ENCODE assay signal across 10 cellular contexts in the genomic region with DNA sequence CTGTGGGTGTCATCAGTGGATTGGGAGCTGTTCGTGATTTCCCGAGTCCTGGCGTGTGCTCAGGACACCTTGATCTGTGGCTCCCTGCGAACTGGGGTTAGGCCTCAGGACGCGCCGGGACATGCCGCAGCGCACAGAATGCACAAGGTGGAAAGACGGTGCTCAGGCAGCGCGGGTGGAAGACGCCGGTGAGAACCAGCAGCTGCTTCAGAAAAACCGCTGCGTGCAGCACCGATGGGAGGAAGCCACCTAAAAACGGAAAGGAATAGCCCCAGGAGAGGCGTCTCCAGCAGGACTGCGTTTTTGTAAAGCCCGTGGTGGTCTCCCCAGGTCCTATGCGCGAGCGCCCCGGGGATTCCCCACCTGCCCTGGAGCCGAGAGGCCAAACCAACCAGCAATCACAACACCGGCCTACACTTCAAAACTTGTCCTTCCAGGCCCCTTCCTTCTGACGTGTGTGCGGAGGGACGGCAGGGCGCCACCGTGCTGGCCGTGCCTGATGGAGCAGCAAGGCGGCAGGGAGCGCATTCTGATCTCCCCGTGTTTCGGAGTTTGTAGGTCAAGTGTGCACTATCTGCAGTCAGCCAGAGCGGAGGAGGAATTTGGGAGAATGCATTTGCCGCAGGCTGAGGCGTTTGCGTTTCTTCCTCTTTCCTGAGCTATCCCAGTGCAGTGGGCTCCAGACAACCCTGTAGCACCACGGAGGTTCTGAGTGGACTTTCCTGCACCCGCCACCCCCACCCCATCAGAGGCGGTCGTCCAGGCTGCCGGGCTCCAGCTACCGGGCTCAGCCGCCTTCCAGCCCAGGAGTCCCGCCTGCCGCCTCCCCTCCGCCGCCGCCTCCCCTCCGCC. TPM values are rescaled to one million over a fixed set of nuclear protein-coding genes. Genes with fewer than 3 reads are reported as not detected.
A peak's percentile ranks its signal among the peaks of the same experiment; 100 is the strongest.
DNase-seq lines count a peak whose midpoint lies in the region; ATAC-seq, FAIRE-seq and TF ChIP-seq lines count a peak whose summit lies in the region.
"Had no signal": no experiment of that assay in that cellular context is flagged by ENCODE, and none has a peak within 500 bp of the region (broad histone marks: within the 10 kb centered on the region; RNA-seq: fewer than 3 reads in every experiment).

No MANE protein-coding gene starts in this region.

- peaks cover 12% of the 10 kb centered on the region for H3K4me1 ChIP-seq in adipocyte (ENCODE audit: control insufficient read depth, insufficient read depth, low read length)
- peaks cover 57 to 75% (median 62%) of the 10 kb centered on the region in 3 donors for H3K4me1 ChIP-seq in pancreas
- no peaks in the 10 kb centered on the region for H3K4me1 ChIP-seq in Karpas-422 (ENCODE audit: low read length)

- H3K79me2 ChIP-seq in Karpas-422 (ENCODE audit: low read length), result no peaks in the 10 kb centered on the region

- peak overlapping the region; percentile 48 to 86 (median 78) for H3K27ac ChIP-seq in pancreas
- no peak overlapping the region for H3K27ac ChIP-seq in Karpas-422 (ENCODE audit: low read length)
- H3K27ac ChIP-seq: SK-N-MC had no signal

- peak; percentile 5 to 15 for ATAC-seq in left cardiac atrium
- peak; percentile 11 to 32 (median 25) for ATAC-seq in pancreas
- no peak for ATAC-seq in GM21526 (IDR thresholded peaks at IDR 0.05; ENCODE audit: low FRiP score, unreplicated experiment)

- H3K9ac ChIP-seq in adipocyte (ENCODE audit: low read length), result no peak overlapping the region
- H3K9ac ChIP-seq in Karpas-422 (ENCODE audit: low read length), result no peak overlapping the region

- H4K20me1 ChIP-seq in Karpas-422 (ENCODE audit: insufficient read depth, low read depth, low read length), result no peaks in the 10 kb centered on the region

- WGBS in pancreas, 2 donors, result 48 to 55% methylated on average over 46 to 54 of the region's 54 CpGs

- peaks cover 23% of the 10 kb centered on the region for H3K27me3 ChIP-seq in adipocyte (replicated peaks; ENCODE audit: control insufficient read depth, insufficient read depth, low read length)
- no peaks in the 10 kb centered on the region for H3K27me3 ChIP-seq in pancreas
- H3K27me3 ChIP-seq in Karpas-422 (ENCODE audit: low read length), result no peaks in the 10 kb centered on the region

- H3K4me3 ChIP-seq in adipocyte (ENCODE audit: low read length) (peak overlapping the region; percentile 66), pancreas (peak overlapping the region in 3 of 4 donors; percentile 10 to 40 (median 25)), Karpas-422 (ENCODE audit: low read length) (no peak overlapping the region)
- H3K4me3 ChIP-seq: SK-N-MC had no signal

- DNase-seq in G401 (ENCODE audit: low spot score) (peak; percentile 68), adipocyte (ENCODE audit: low read depth) (peak; percentile 33), left cardiac atrium (no peak), pancreas (peak; percentile 62 to 81 (median 69)), T-helper 9 cell (no peak), Karpas-422 (no peak), medulla oblongata (ENCODE audit: extremely low spot score) (no peak)
- DNase-seq: NCI-H1417 treated with DMSO at 0.1 percent for 48 hours had no signal

- H3K4me2 ChIP-seq in Karpas-422 (ENCODE audit: low read depth, low read length, poor library complexity, severe bottlenecking), result no peak overlapping the region

- H3K9me2 ChIP-seq in Karpas-422 (replicated peaks; ENCODE audit: insufficient read depth, low read length), result no peaks in the 10 kb centered on the region

- H3K36me3 ChIP-seq in adipocyte (ENCODE audit: control insufficient read depth, insufficient read depth, low read length, severe bottlenecking) (no peaks in the 10 kb centered on the region), pancreas (no peaks in the 10 kb centered on the region), Karpas-422 (ENCODE audit: insufficient read depth, low read length) (no peaks in the 10 kb centered on the region)

- in situ Hi-C loops in G401 (cut with HindIII; ENCODE audit: low sequenced_read_pairs), result no loop called here

- intact Hi-C loops in left cardiac atrium (cut with DNase I), result no loop called here
- intact Hi-C loops in pancreas (cut with DNase I), result no loop called here

- TF ChIP-seq CTCF in pancreas (IDR thresholded peaks at IDR 0.05), result no peak

- H3K9me3 ChIP-seq in adipocyte (ENCODE audit: control insufficient read depth, low read length) (no peaks in the 10 kb centered on the region), pancreas (no peaks in the 10 kb centered on the region), Karpas-422 (ENCODE audit: low read length) (no peaks in the 10 kb centered on the region)

- no peak overlapping the region for H2AFZ ChIP-seq in Karpas-422 (ENCODE audit: low read length)

- no peak for FAIRE-seq in pancreas (lab: Jason Lieb, UNC)

RNA-seq across cellular contexts. Expression of gene RTP5, which starts 32.2 kb away (rescaled TPM):
- total RNA-seq in G401 (2014; rRNA removed; shearing (Covaris generic)), result not detected in 2 replicates
- total RNA-seq in left cardiac atrium (under 1 TPM in 1 of 2 donors, not detected in 1; 0.12 TPM), pancreas (not detected)
- polyA plus RNA-seq in pancreas, result under 1 TPM; 0.02 to 0.19 TPM
- not detected in 2 replicates for total RNA-seq in Karpas-422 (2014; rRNA removed; shearing (Covaris generic); ENCODE audit: low replicate concordance)

RNA-seq across cellular contexts. Expression of gene PDCD1, which starts 43.0 kb away (rescaled TPM):
- 0.62 TPM in 1 of 2 replicates, not detected in the other for total RNA-seq in G401 (2014; rRNA removed; shearing (Covaris generic))
- total RNA-seq in left cardiac atrium, result 1 to 10 TPM; 1.2 to 1.5 TPM
- total RNA-seq in pancreas, result under 1 TPM in 5 of 6 donors, not detected in 1; 0.14 to 0.63 (median 0.29) TPM
- under 1 TPM; 0.09 to 0.23 TPM for polyA plus RNA-seq in pancreas
- 0.07 TPM in 1 of 2 replicates, not detected in the other for total RNA-seq in Karpas-422 (2014; rRNA removed; shearing (Covaris generic); ENCODE audit: low replicate concordance)

Comparison
In these comparisons a context has a peak if more than half of its experiments do, and no peak if none do; other contexts are left out.
1. DNase-seq: peak in G401 (single experiment), adipocyte (single experiment) and pancreas (6 of 6); none in left cardiac atrium (single experiment), T-helper 9 cell (single experiment), Karpas-422 (single experiment) and medulla oblongata (single experiment).